ENCODE assay signal across 20 cellular contexts in the genomic region with DNA sequence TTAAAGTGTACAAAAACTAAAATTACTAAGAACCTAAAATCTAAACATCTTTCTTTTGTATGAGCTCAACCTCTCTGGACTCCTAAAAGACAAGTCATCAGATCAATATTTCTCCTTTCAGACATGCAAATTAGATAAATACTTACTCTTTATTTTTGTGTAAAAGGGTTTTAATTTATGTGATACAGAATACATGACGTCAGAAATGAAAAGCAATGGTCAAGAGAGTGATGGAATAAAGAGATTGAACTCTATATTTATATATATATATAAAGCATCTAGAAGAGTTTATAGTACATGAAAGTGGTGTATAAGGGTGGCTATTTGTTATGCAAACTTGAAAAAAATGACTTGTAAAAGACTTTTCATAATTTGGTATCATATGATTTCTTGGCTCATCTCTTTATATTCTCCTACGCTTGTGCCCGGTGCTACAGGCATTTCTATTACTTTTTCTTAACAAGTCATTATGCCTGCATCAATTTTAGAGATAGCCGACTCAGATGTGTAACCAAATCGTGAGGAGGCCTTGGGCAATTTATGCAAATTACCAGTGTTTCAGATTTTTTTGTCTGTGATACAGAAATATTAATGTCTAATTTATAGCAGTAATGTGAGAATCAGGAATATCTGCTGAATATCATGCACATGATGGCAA.
DNase-seq lines count a peak whose midpoint lies in the region; TF ChIP-seq lines count a peak whose summit lies in the region.
"Had no signal": no experiment of that assay in that cellular context is flagged by ENCODE, and none has a peak within 500 bp of the region (broad histone marks: within the 10 kb centered on the region; RNA-seq: fewer than 3 reads in every experiment).

No MANE protein-coding gene starts in this region.

- BruUV-seq in A673 (replicated peaks; lab: Mats Ljungman, UMichigan): no TSS peak

- peaks cover 68% of the 10 kb centered on the region for H3K4me1 ChIP-seq in A673 (ENCODE audit: insufficient read depth, low read length, poor library complexity, severe bottlenecking)

- CTCF ChIA-PET in A673 (lab: Charles Lee): no interaction called here

- H3K4me3 ChIP-seq in A673 (ENCODE audit: low read depth, low read length, poor library complexity, severe bottlenecking): no peak overlapping the region
- H3K4me3 ChIP-seq in SK-N-MC: peak overlapping the region; percentile 50
- H3K4me3 ChIP-seq: BLaER1 treated with 17β-estradiol and CSF1 and Interleukin-3, amounts not matched to agents 10 nM and 100 nM; GM12878 had no signal

- intact Hi-C loops in A673 (cut with micrococcal nuclease; ENCODE audit: unreplicated experiment): loop anchor here (1.0 to 10.0 kb wide), 2 partner anchors 108 to 362 kb away; no protein-coding TSS in a partner anchor

- H3K27me3 ChIP-seq in A673 (replicated peaks; ENCODE audit: insufficient read depth, low read depth, low read length, poor library complexity): no peaks in the 10 kb centered on the region
- H3K27me3 ChIP-seq: BLaER1 treated with 17β-estradiol and CSF1 and Interleukin-3, amounts not matched to agents 10 nM and 100 nM had no signal

- H3K9me3 ChIP-seq in A673 (ENCODE audit: low read depth, low read length, poor library complexity, severe bottlenecking) (peaks cover 5% of the 10 kb centered on the region), SK-N-MC (ENCODE audit: low read depth, low read length) (no peaks in the 10 kb centered on the region)

- H3K27ac ChIP-seq in A673 (ENCODE audit: low read depth, low read length, poor library complexity, severe bottlenecking) (peak overlapping the region; percentile 97), SK-N-MC (peak overlapping the region; percentile 100)
- H3K27ac ChIP-seq: BLaER1 treated with 17β-estradiol and CSF1 and Interleukin-3, amounts not matched to agents 10 nM and 100 nM; C4-2B had no signal

- peak; percentile 85 for DNase-seq in A673 (ENCODE audit: low spot score)
- peak; percentile 16 for DNase-seq in NCI-H1048 (lab: John Stamatoyannopoulos, UW)
- DNase-seq in SK-N-MC (ENCODE audit: low read depth, low spot score): peak; percentile 87
- no peak for DNase-seq in NCI-H2196 (lab: John Stamatoyannopoulos, UW; ENCODE audit: unreplicated experiment)
- DNase-seq in cortex of kidney (lab: John Stamatoyannopoulos, UW): no peak
- DNase-seq: 8988T; AML-193; CD4-positive, alpha-beta T cell; CD8-positive, alpha-beta memory T cell; COR-L47; DMS 273 treated with DMSO at 0.1 percent for 48 hours; DMS153; DMS53; DMS79; DND-41; EL; GDM1 had no signal

- no peak for TF ChIP-seq CTCF in A673 (conservative IDR thresholded peaks at IDR 0.05; ENCODE audit: low read depth, low read length)

- peak overlapping the region; percentile 22 for H3K9ac ChIP-seq in SK-N-MC (ENCODE audit: insufficient read length)
- H3K9ac ChIP-seq: BLaER1 treated with 17β-estradiol and CSF1 and Interleukin-3, amounts not matched to agents 10 nM and 100 nM had no signal

- POLR2A ChIA-PET in A673 (lab: Charles Lee; ENCODE audit: low non-redundant PET): no interaction called here

- H3K36me3 ChIP-seq in A673 (ENCODE audit: insufficient read depth, low read length, poor library complexity, severe bottlenecking) (no peaks in the 10 kb centered on the region), SK-N-MC (ENCODE audit: insufficient read depth, low read length) (0 out of 2 replicates have a peak, but pooled peaks cover 3% of the 10 kb centered on the region)
- H3K36me3 ChIP-seq: BLaER1 treated with 17β-estradiol and CSF1 and Interleukin-3, amounts not matched to agents 10 nM and 100 nM had no signal

Comparison
In these comparisons a context has a peak if more than half of its experiments do, and no peak if none do; other contexts are left out.
1. DNase-seq: peak in A673 (single experiment), NCI-H1048 (single experiment) and SK-N-MC (single experiment); none in NCI-H2196 (single experiment) and cortex of kidney (single experiment).